Comparison of ENCODE assay signal across 8 cellular contexts in genomic region chr10:110224992-110225391, GRCh38. TPM values are rescaled to one million over a fixed set of nuclear protein-coding genes. Genes with fewer than 3 reads are reported as not detected.
DNase-seq lines count a peak whose midpoint lies in the region; ATAC-seq and TF ChIP-seq lines count a peak whose summit lies in the region.

No MANE protein-coding gene starts in this region.

- H3K27ac ChIP-seq in Peyer's patch (peak overlapping the region in 3 of 4 donors; percentile 91 to 98 (median 96)), epithelial cell of prostate (peak overlapping the region; percentile 69), rectal smooth muscle tissue (ENCODE audit: low read depth, low read length) (peak overlapping the region; percentile 94)

- DNase-seq in GM12864 (ENCODE audit: low read depth) (no peak), Peyer's patch (no peak), epithelial cell of prostate (ENCODE audit: low read depth, low spot score) (no peak), GM03348 (ENCODE audit: low spot score) (no peak)
- no peak for DNase-seq in activated CD4-positive, alpha-beta T cell treated with anti-CD3 and anti-CD28 coated beads for 4 hours

- TF ChIP-seq CTCF in GM12864 (IDR thresholded peaks at IDR 0.05; ENCODE audit: low read depth, low read length, missing control alignments) (no peak), Peyer's patch (IDR thresholded peaks at IDR 0.05) (no peak)

- no peaks in the 10 kb centered on the region for H3K27me3 ChIP-seq in Peyer's patch
- no peaks in the 10 kb centered on the region for H3K27me3 ChIP-seq in rectal smooth muscle tissue (ENCODE audit: control insufficient read depth, insufficient read depth, low read length)

- H3K36me3 ChIP-seq in Peyer's patch, result peaks cover 0 to 21% (median 0%) of the 10 kb centered on the region in 3 donors
- no peaks in the 10 kb centered on the region for H3K36me3 ChIP-seq in rectal smooth muscle tissue (ENCODE audit: control insufficient read depth, insufficient read depth, low read length)

- no peak overlapping the region for H3K9ac ChIP-seq in rectal smooth muscle tissue (ENCODE audit: low read length)

- H3K4me1 ChIP-seq in Peyer's patch (peaks cover 4 to 28% (median 9%) of the 10 kb centered on the region in 4 donors), rectal smooth muscle tissue (ENCODE audit: control insufficient read depth, insufficient read depth, low read length) (peaks cover 21% of the 10 kb centered on the region)

- ATAC-seq in HG03565 (IDR thresholded peaks at IDR 0.05; ENCODE audit: unreplicated experiment) (no peak), GM21381 (IDR thresholded peaks at IDR 0.05; ENCODE audit: unreplicated experiment) (no peak)

- H3K4me3 ChIP-seq in GM12864 (ENCODE audit: low read depth, low read length), result peak overlapping the region; percentile 61; the same call in 1 of the 2 replicates
- H3K4me3 ChIP-seq in Peyer's patch, result peak overlapping the region in 1 of 4 donors; percentile 90
- peak overlapping the region; percentile 69 for H3K4me3 ChIP-seq in rectal smooth muscle tissue (ENCODE audit: low read length)

- TF ChIP-seq POLR2A in Peyer's patch (IDR thresholded peaks at IDR 0.05), result no peak

- H3K9me3 ChIP-seq in Peyer's patch, result no peaks in the 10 kb centered on the region

RNA-seq across cellular contexts. Expression of gene MXI1, which starts 17.6 kb away (rescaled TPM):
- total RNA-seq in Peyer's patch, result 10 to 100 TPM; 37.1 to 58.0 (median 47.8) TPM
